Comparison of ENCODE assay signal across 9 cellular contexts in genomic region chr15:94305133-94305532, GRCh38.
DNase-seq lines count a peak whose midpoint lies in the region; ATAC-seq and TF ChIP-seq lines count a peak whose summit lies in the region.
"Had no signal": no experiment of that assay in that cellular context is flagged by ENCODE, and none has a peak within 500 bp of the region (broad histone marks: within the 10 kb centered on the region; RNA-seq: fewer than 3 reads in every experiment).

No MANE protein-coding gene starts in this region.

- no peak overlapping the region for H2BK15ac ChIP-seq in IMR-90 (ENCODE audit: low read depth, low read length)

- POLR2A ChIA-PET in IMR-90 (lab: Charles Lee; ENCODE audit: unreplicated experiment): no interaction called here

- ATAC-seq in GM18873 (IDR thresholded peaks at IDR 0.05; ENCODE audit: low FRiP score, unreplicated experiment) (peak; percentile 64), GM21825 (IDR thresholded peaks at IDR 0.05; ENCODE audit: unreplicated experiment) (peak; percentile 45), IMR-90 (ENCODE audit: low read depth) (no peak), lower lobe of right lung (peak; percentile 40 to 41)

- H4K5ac ChIP-seq in IMR-90 (ENCODE audit: low read depth, low read length): no peak overlapping the region; the same call in 1 of the 2 replicates

- intact Hi-C loops in IMR-90 (cut with micrococcal nuclease): no loop called here
- intact Hi-C loops in lower lobe of right lung (cut with DNase I): no loop called here
- intact Hi-C loops in uterus (cut with DNase I; ENCODE audit: low total_unique reads): no loop called here
- intact Hi-C loops in posterior vena cava (cut with DNase I): no loop called here

- peaks cover 3% of the 10 kb centered on the region for H3K9me1 ChIP-seq in IMR-90 (ENCODE audit: insufficient read depth, low read length)

- DNase-seq in IMR-90 (peak; percentile 40), lower lobe of right lung (no peak), uterus (no peak), posterior vena cava (ENCODE audit: low spot score) (no peak), DMS153 treated with DMSO at 0.1 percent for 48 hours (lab: John Stamatoyannopoulos, UW; ENCODE audit: unreplicated experiment) (no peak)
- DNase-seq: NCI-H2029, sigmoid colon had no signal

- H3K4me2 ChIP-seq in IMR-90 (ENCODE audit: low read depth, low read length): no peak overlapping the region

- no peak overlapping the region for H3K18ac ChIP-seq in IMR-90 (ENCODE audit: low read depth, low read length)

- CTCF ChIA-PET in IMR-90 (lab: Yijun Ruan, JAX): no interaction called here

- dilution Hi-C loops in IMR-90 (cut with HindIII; ENCODE audit: low sequenced_read_pairs, unreplicated experiment): no loop called here

- no peak overlapping the region for H2AK9ac ChIP-seq in IMR-90 (replicated peaks; ENCODE audit: low read depth, low read length, poor library complexity)

- H2BK120ac ChIP-seq in IMR-90 (ENCODE audit: low read depth, low read length): no peak overlapping the region

- TF ChIP-seq RAD21 in IMR-90 (IDR thresholded peaks at IDR 0.05; ENCODE audit: low read length): no peak

- H3K9me3 ChIP-seq in IMR-90 (ENCODE audit: control insufficient read depth, insufficient read depth, low read length) (peaks cover 2% of the 10 kb centered on the region; the same call in 1 of the 2 replicates), lower lobe of right lung (no peaks in the 10 kb centered on the region), uterus (no peaks in the 10 kb centered on the region)
- H3K9me3 ChIP-seq: sigmoid colon had no signal

- TF ChIP-seq CTCF in IMR-90 (conservative IDR thresholded peaks at IDR 0.05; ENCODE audit: low read depth, low read length) (no peak), lower lobe of right lung (IDR thresholded peaks at IDR 0.05) (no peak), uterus (IDR thresholded peaks at IDR 0.05) (no peak)

- H4K8ac ChIP-seq in IMR-90 (ENCODE audit: low read depth in 2 of 2, low read length in 2 of 2): no peak overlapping the region

- H4K20me1 ChIP-seq in IMR-90 (ENCODE audit: insufficient read depth, low read length): no peaks in the 10 kb centered on the region

- H3K4me1 ChIP-seq in IMR-90 (ENCODE audit: control insufficient read depth, insufficient read depth, low read length) (peaks cover 3% of the 10 kb centered on the region; the same call in 1 of the 2 replicates), lower lobe of right lung (no peaks in the 10 kb centered on the region), uterus (no peaks in the 10 kb centered on the region)

- 0 out of 4 replicates have a peak, but pooled peaks cover 0 to 4% of the 10 kb centered on the region in 2 experiments for H3K79me1 ChIP-seq in IMR-90 (ENCODE audit: low read depth in 1 of 2, low read length in 2 of 2)

- no peak overlapping the region for H2BK5ac ChIP-seq in IMR-90 (ENCODE audit: low read depth, low read length, poor library complexity, severe bottlenecking)

- WGBS in IMR-90 (ENCODE audit: extremely low coverage in 2 of 2, insufficient read length in 1 of 2), 2 experiments: no CpG with 5 or more reads among the region's 4 CpGs

- no peak overlapping the region for H3K56ac ChIP-seq in IMR-90 (ENCODE audit: extremely low read depth, insufficient read depth, low read length)

- no TSS peak for BruUV-seq in IMR-90 (replicated peaks; lab: Mats Ljungman, UMichigan)

- H2AK5ac ChIP-seq in IMR-90 (ENCODE audit: low read depth, low read length): no peak overlapping the region

- no peak overlapping the region for H3K23ac ChIP-seq in IMR-90 (ENCODE audit: low read depth, low read length)

- H3K4me3 ChIP-seq in IMR-90 (ENCODE audit: insufficient read depth, low read depth, low read length) (no peak overlapping the region), lower lobe of right lung (no peak overlapping the region), uterus (no peak overlapping the region)
- H3K4me3 ChIP-seq: sigmoid colon had no signal

- TF ChIP-seq POLR2A in IMR-90 (IDR thresholded peaks at IDR 0.05; ENCODE audit: low read depth, low read length): no peak
- no peak for TF ChIP-seq POLR2A in uterus (IDR thresholded peaks at IDR 0.05)

- no peak overlapping the region for H3K9ac ChIP-seq in IMR-90 (ENCODE audit: low read depth, low read length)

- H3K36me3 ChIP-seq in IMR-90 (ENCODE audit: control insufficient read depth, insufficient read depth, low read length): 0 out of 2 replicates have a peak, but pooled peaks cover 1% of the 10 kb centered on the region
- H3K36me3 ChIP-seq in lower lobe of right lung: peaks cover 14% of the 10 kb centered on the region
- H3K36me3 ChIP-seq in uterus: no peaks in the 10 kb centered on the region
- H3K36me3 ChIP-seq: sigmoid colon had no signal

- no peak overlapping the region for H3K4ac ChIP-seq in IMR-90 (ENCODE audit: low read depth, low read length)

- H2BK20ac ChIP-seq in IMR-90 (ENCODE audit: low read depth, low read length): no peak overlapping the region

- H2AFZ ChIP-seq in IMR-90 (replicated peaks; ENCODE audit: low read length, poor library complexity): no peak overlapping the region

- no peak overlapping the region for H3K27ac ChIP-seq in IMR-90 (ENCODE audit: insufficient read depth, low read length)
- no peak overlapping the region for H3K27ac ChIP-seq in lower lobe of right lung
- H3K27ac ChIP-seq in uterus: no peak overlapping the region
- H3K27ac ChIP-seq: sigmoid colon had no signal

- in situ Hi-C loops in IMR-90 (cut with MboI; ENCODE audit: low sequenced_read_pairs): no loop called here

- no peak overlapping the region for H3K14ac ChIP-seq in IMR-90 (replicated peaks; ENCODE audit: low read depth, low read length)

- H4K91ac ChIP-seq in IMR-90 (ENCODE audit: insufficient read depth, low read depth, low read length): no peak overlapping the region

- no peaks in the 10 kb centered on the region for H3K27me3 ChIP-seq in IMR-90 (ENCODE audit: control insufficient read depth, insufficient read depth, low read length)
- no peaks in the 10 kb centered on the region for H3K27me3 ChIP-seq in lower lobe of right lung (ENCODE audit: low read depth)
- no peaks in the 10 kb centered on the region for H3K27me3 ChIP-seq in uterus
- H3K27me3 ChIP-seq: sigmoid colon had no signal

TF ChIP-seq in IMR-90, 13 proteins besides CTCF, POLR2A, EP300 and RAD21:
- TF ChIP-seq MAZ (IDR thresholded peaks at IDR 0.05; ENCODE audit: borderline replicate concordance, low read depth, low read length) (no peak), ELK1 (IDR thresholded peaks at IDR 0.05; ENCODE audit: borderline replicate concordance, low read depth, low read length) (no peak), USF2 (IDR thresholded peaks at IDR 0.05; ENCODE audit: low read depth, low read length) (no peak), CEBPB (IDR thresholded peaks at IDR 0.05; ENCODE audit: low read depth, low read length) (no peak), RFX5 (IDR thresholded peaks at IDR 0.05; ENCODE audit: low read depth, low read length) (no peak), SMC3 (IDR thresholded peaks at IDR 0.05; ENCODE audit: low read depth, low read length) (no peak), CHD1 (IDR thresholded peaks at IDR 0.05; ENCODE audit: low read depth, low read length) (no peak), FOS (IDR thresholded peaks at IDR 0.05; ENCODE audit: low read depth, low read length) (no peak), MXI1 (IDR thresholded peaks at IDR 0.05; ENCODE audit: borderline replicate concordance, low read depth, low read length) (no peak), RCOR1 (IDR thresholded peaks at IDR 0.05; ENCODE audit: insufficient replicate concordance, low read length) (no peak), BHLHE40 (IDR thresholded peaks at IDR 0.05; ENCODE audit: low read depth, low read length) (no peak), NFE2L2 (IDR thresholded peaks at IDR 0.05; ENCODE audit: low read depth, low read length) (no peak)
